10 cellular contexts compared by ENCODE assay signal in genomic region chr22:38295863-38296262, GRCh38.
"Had no signal": no experiment of that assay in that cellular context is flagged by ENCODE, and none has a peak within 500 bp of the region (broad histone marks: within the 10 kb centered on the region; RNA-seq: fewer than 3 reads in every experiment).

No MANE protein-coding gene starts in this region.

- H3K4me3 ChIP-seq: SK-N-MC had no signal

- H3K9me3 Mint-ChIP-seq: central memory CD8-positive, alpha-beta T cell; dendritic cell treated with granulocyte-macrophage colony-stimulating factor and Interleukin-4, amounts not matched to agents 40 ng/mL and 50 ng/mL, for 4 days; nephron; stimulated activated naive CD8-positive, alpha-beta T cell treated with anti-CD3 and anti-CD28 coated beads, Interleukin-15, amount 100 ng/mL, for 72 hours had no signal

- H3K4me3 Mint-ChIP-seq: activated CD8-positive, alpha-beta T cell treated with anti-CD3 and anti-CD28 coated beads, Interleukin-2, amount 10 ng/mL, durations not matched to agents 7 days and 5 days; central memory CD8-positive, alpha-beta T cell; dendritic cell treated with granulocyte-macrophage colony-stimulating factor and Interleukin-4, amounts not matched to agents 40 ng/mL and 50 ng/mL, for 4 days; nephron; stimulated activated naive CD8-positive, alpha-beta T cell treated with anti-CD3 and anti-CD28 coated beads, Interleukin-15, amount 100 ng/mL, for 72 hours had no signal

- DNase-seq: activated CD4-positive, alpha-beta T cell treated with anti-CD3 and anti-CD28 coated beads for 48 hours; activated CD8-positive, alpha-beta memory T cell treated with anti-CD3 and anti-CD28 coated beads, Interleukin-2, amount 50 U/mL, for 48 hours; activated CD8-positive, alpha-beta T cell treated with anti-CD3 and anti-CD28 coated beads, Interleukin-2, amount 10 ng/mL, durations not matched to agents 7 days and 5 days; glutamatergic neuron; stimulated activated CD4-positive, alpha-beta T cell treated with anti-CD3 and anti-CD28 coated beads, Interleukin-4, amount 100 ng/mL, for 24 hours; stimulated activated naive CD8-positive, alpha-beta T cell treated with anti-CD3 and anti-CD28 coated beads, Interleukin-15, amount 100 ng/mL, for 72 hours had no signal

- H3K27me3 Mint-ChIP-seq: central memory CD8-positive, alpha-beta T cell; stimulated activated naive CD8-positive, alpha-beta T cell treated with anti-CD3 and anti-CD28 coated beads, Interleukin-15, amount 100 ng/mL, for 72 hours had no signal

- H3K27ac Mint-ChIP-seq: activated CD8-positive, alpha-beta T cell treated with anti-CD3 and anti-CD28 coated beads, Interleukin-2, amount 10 ng/mL, durations not matched to agents 7 days and 5 days; dendritic cell treated with granulocyte-macrophage colony-stimulating factor and Interleukin-4, amounts not matched to agents 40 ng/mL and 50 ng/mL, for 4 days; nephron had no signal

- ATAC-seq: activated CD8-positive, alpha-beta T cell treated with anti-CD3 and anti-CD28 coated beads, Interleukin-2, amount 10 ng/mL, durations not matched to agents 7 days and 5 days; stimulated activated naive CD8-positive, alpha-beta T cell treated with anti-CD3 and anti-CD28 coated beads, Interleukin-15, amount 100 ng/mL, for 72 hours had no signal

- H3K27ac ChIP-seq: SK-N-MC had no signal

- H3K4me1 Mint-ChIP-seq: central memory CD8-positive, alpha-beta T cell; nephron; stimulated activated naive CD8-positive, alpha-beta T cell treated with anti-CD3 and anti-CD28 coated beads, Interleukin-15, amount 100 ng/mL, for 72 hours had no signal
